ENCODE assay signal across 27 cellular contexts in genomic region chr6:24823185-24823584, GRCh38. TPM values are rescaled to one million over a fixed set of nuclear protein-coding genes. Genes with fewer than 3 reads are reported as not detected.
DNase-seq lines count a peak whose midpoint lies in the region; ATAC-seq lines count a peak whose summit lies in the region.
"Had no signal": no experiment of that assay in that cellular context is flagged by ENCODE, and none has a peak within 500 bp of the region (broad histone marks: within the 10 kb centered on the region; RNA-seq: fewer than 3 reads in every experiment).

No MANE protein-coding gene starts in this region.

- no peak for DNase-seq in activated naive CD4-positive, alpha-beta T cell treated with anti-CD3 and anti-CD28 coated beads, Interleukin-2, amount 50 U/mL, for 16 hours
- DNase-seq in activated naive CD8-positive, alpha-beta T cell treated with anti-CD3 and anti-CD28 coated beads for 36 hours, result no peak
- no peak for DNase-seq in stimulated activated effector memory CD8-positive, alpha-beta T cell treated with anti-CD3 and anti-CD28 coated beads, Interleukin-12 subunit alpha, Interleukin-12 subunit beta, amount 100 ng/mL, for 72 hours (ENCODE audit: low spot score in 2 of 2)
- no peak for DNase-seq in MG63
- no peak for DNase-seq in retina
- DNase-seq: C1 segment of cervical spinal cord; CD8-positive, alpha-beta memory T cell; DMS 273 treated with DMSO at 0.1 percent for 48 hours; DMS79; GDM1; H9; KG1; MM.1S; NCI-H2029; NCI-H446; NCI-H524 treated with DMSO at 0.1 percent for 48 hours; NCI-H774; SJCRH30 had no signal

- no peaks in the 10 kb centered on the region for H3K27me3 ChIP-seq in MG63
- H3K27me3 ChIP-seq: SJCRH30 had no signal

- peaks cover 14% of the 10 kb centered on the region for H3K36me3 Mint-ChIP-seq in activated naive CD4-positive, alpha-beta T cell treated with anti-CD3 and anti-CD28 coated beads, Interleukin-2, amount 50 U/mL, for 24 hours
- peaks cover 8% of the 10 kb centered on the region for H3K36me3 Mint-ChIP-seq in IgD-negative memory B cell
- peaks cover 24% of the 10 kb centered on the region for H3K36me3 Mint-ChIP-seq in activated naive CD8-positive, alpha-beta T cell treated with anti-CD3 and anti-CD28 coated beads for 36 hours
- peaks cover 100% of the 10 kb centered on the region for H3K36me3 Mint-ChIP-seq in stimulated activated effector memory CD8-positive, alpha-beta T cell treated with anti-CD3 and anti-CD28 coated beads, Interleukin-12 subunit alpha, Interleukin-12 subunit beta, amount 100 ng/mL, for 72 hours

- H3K9me3 Mint-ChIP-seq in activated naive CD4-positive, alpha-beta T cell treated with anti-CD3 and anti-CD28 coated beads, Interleukin-2, amount 50 U/mL, for 24 hours, result no peaks in the 10 kb centered on the region
- no peaks in the 10 kb centered on the region for H3K9me3 Mint-ChIP-seq in IgD-negative memory B cell
- no peaks in the 10 kb centered on the region for H3K9me3 Mint-ChIP-seq in activated naive CD8-positive, alpha-beta T cell treated with anti-CD3 and anti-CD28 coated beads for 36 hours
- H3K9me3 Mint-ChIP-seq in stimulated activated effector memory CD8-positive, alpha-beta T cell treated with anti-CD3 and anti-CD28 coated beads, Interleukin-12 subunit alpha, Interleukin-12 subunit beta, amount 100 ng/mL, for 72 hours, result no peaks in the 10 kb centered on the region
- H3K9me3 Mint-ChIP-seq: CD8-positive, alpha-beta memory T cell; GM23338; H9 had no signal

- no peaks in the 10 kb centered on the region for H3K9me3 ChIP-seq in MG63
- H3K9me3 ChIP-seq: SJCRH30 had no signal

- no peaks in the 10 kb centered on the region for H3K36me3 ChIP-seq in MG63
- H3K36me3 ChIP-seq: SJCRH30 had no signal

- no peak overlapping the region for H3K4me3 ChIP-seq in MG63
- H3K4me3 ChIP-seq: GM12878, GM23338, PC-9, SJCRH30 had no signal

- peak overlapping the region; percentile 65 for H3K27ac Mint-ChIP-seq in activated naive CD4-positive, alpha-beta T cell treated with anti-CD3 and anti-CD28 coated beads, Interleukin-2, amount 50 U/mL, for 24 hours
- H3K27ac Mint-ChIP-seq in IgD-negative memory B cell, result peak overlapping the region in 2 of 3 donors; percentile 19 to 45
- peak overlapping the region; percentile 45 for H3K27ac Mint-ChIP-seq in activated naive CD8-positive, alpha-beta T cell treated with anti-CD3 and anti-CD28 coated beads for 36 hours
- peak overlapping the region; percentile 87 for H3K27ac Mint-ChIP-seq in stimulated activated effector memory CD8-positive, alpha-beta T cell treated with anti-CD3 and anti-CD28 coated beads, Interleukin-12 subunit alpha, Interleukin-12 subunit beta, amount 100 ng/mL, for 72 hours
- H3K27ac Mint-ChIP-seq: GM23338, H9 had no signal

- H3K4me3 Mint-ChIP-seq in activated naive CD4-positive, alpha-beta T cell treated with anti-CD3 and anti-CD28 coated beads, Interleukin-2, amount 50 U/mL, for 24 hours, result no peak overlapping the region
- H3K4me3 Mint-ChIP-seq in IgD-negative memory B cell, result no peak overlapping the region
- no peak overlapping the region for H3K4me3 Mint-ChIP-seq in activated naive CD8-positive, alpha-beta T cell treated with anti-CD3 and anti-CD28 coated beads for 36 hours
- no peak overlapping the region for H3K4me3 Mint-ChIP-seq in stimulated activated effector memory CD8-positive, alpha-beta T cell treated with anti-CD3 and anti-CD28 coated beads, Interleukin-12 subunit alpha, Interleukin-12 subunit beta, amount 100 ng/mL, for 72 hours
- H3K4me3 Mint-ChIP-seq: CD8-positive, alpha-beta memory T cell; GM23338; H9 had no signal

- H3K4me1 Mint-ChIP-seq in activated naive CD4-positive, alpha-beta T cell treated with anti-CD3 and anti-CD28 coated beads, Interleukin-2, amount 50 U/mL, for 24 hours, result peaks cover 30% of the 10 kb centered on the region
- H3K4me1 Mint-ChIP-seq in IgD-negative memory B cell, result peaks cover 2 to 12% (median 7%) of the 10 kb centered on the region in 3 donors
- peaks cover 11% of the 10 kb centered on the region for H3K4me1 Mint-ChIP-seq in activated naive CD8-positive, alpha-beta T cell treated with anti-CD3 and anti-CD28 coated beads for 36 hours
- peaks cover 4% of the 10 kb centered on the region for H3K4me1 Mint-ChIP-seq in stimulated activated effector memory CD8-positive, alpha-beta T cell treated with anti-CD3 and anti-CD28 coated beads, Interleukin-12 subunit alpha, Interleukin-12 subunit beta, amount 100 ng/mL, for 72 hours
- H3K4me1 Mint-ChIP-seq: GM23338 had no signal

- no peak for ATAC-seq in stimulated activated effector memory CD8-positive, alpha-beta T cell treated with anti-CD3 and anti-CD28 coated beads, Interleukin-12 subunit alpha, Interleukin-12 subunit beta, amount 100 ng/mL, for 72 hours
- ATAC-seq: GM12878, GM23338, Right ventricle myocardium inferior had no signal

- H3K27me3 Mint-ChIP-seq in activated naive CD4-positive, alpha-beta T cell treated with anti-CD3 and anti-CD28 coated beads, Interleukin-2, amount 50 U/mL, for 24 hours, result no peaks in the 10 kb centered on the region
- H3K27me3 Mint-ChIP-seq in IgD-negative memory B cell, result no peaks in the 10 kb centered on the region
- H3K27me3 Mint-ChIP-seq in activated naive CD8-positive, alpha-beta T cell treated with anti-CD3 and anti-CD28 coated beads for 36 hours, result no peaks in the 10 kb centered on the region
- H3K27me3 Mint-ChIP-seq: CD8-positive, alpha-beta memory T cell had no signal

RNA-seq across cellular contexts. Expression of gene ARMH2, which starts 24.5 kb away (rescaled TPM):
- polyA plus RNA-seq in IgD-negative memory B cell, result 0.50 TPM
- not detected for total RNA-seq in activated naive CD8-positive, alpha-beta T cell treated with anti-CD3 and anti-CD28 coated beads for 36 hours
- not detected in 2 replicates for total RNA-seq in MG63 (2014; rRNA removed; shearing (Covaris generic); ENCODE audit: low replicate concordance)
- total RNA-seq: A673, GM12878, GM23338, H9, HT1080, PC-9, Right ventricle myocardium inferior, RPMI7951, SJCRH30 had no signal
- polyA plus RNA-seq: GM23338 had no signal

RNA-seq across cellular contexts. Expression of gene GMNN, which starts 48.4 kb away (rescaled TPM):
- polyA plus RNA-seq in IgD-negative memory B cell, result 7.7 TPM
- total RNA-seq in activated naive CD8-positive, alpha-beta T cell treated with anti-CD3 and anti-CD28 coated beads for 36 hours, result 10 to 100 TPM; 74.1 to 75.8 TPM
- total RNA-seq in MG63 (2014; rRNA removed; shearing (Covaris generic); ENCODE audit: low replicate concordance), result 35.5 and 42.3 TPM in 2 replicates

Comparison
In these comparisons a context has a peak if more than half of its experiments do, and no peak if none do; other contexts are left out.
1. H3K27ac Mint-ChIP-seq: peak in every context shown above with its lines; median percentile 87 in stimulated activated effector memory CD8-positive, alpha-beta T cell treated with anti-CD3 and anti-CD28 coated beads, Interleukin-12 subunit alpha, Interleukin-12 subunit beta, amount 100 ng/mL, for 72 hours; 65 in activated naive CD4-positive, alpha-beta T cell treated with anti-CD3 and anti-CD28 coated beads, Interleukin-2, amount 50 U/mL, for 24 hours; 45 in activated naive CD8-positive, alpha-beta T cell treated with anti-CD3 and anti-CD28 coated beads for 36 hours; 32 in IgD-negative memory B cell.